Comparison of ENCODE assay signal across 8 cellular contexts in the genomic region with DNA sequence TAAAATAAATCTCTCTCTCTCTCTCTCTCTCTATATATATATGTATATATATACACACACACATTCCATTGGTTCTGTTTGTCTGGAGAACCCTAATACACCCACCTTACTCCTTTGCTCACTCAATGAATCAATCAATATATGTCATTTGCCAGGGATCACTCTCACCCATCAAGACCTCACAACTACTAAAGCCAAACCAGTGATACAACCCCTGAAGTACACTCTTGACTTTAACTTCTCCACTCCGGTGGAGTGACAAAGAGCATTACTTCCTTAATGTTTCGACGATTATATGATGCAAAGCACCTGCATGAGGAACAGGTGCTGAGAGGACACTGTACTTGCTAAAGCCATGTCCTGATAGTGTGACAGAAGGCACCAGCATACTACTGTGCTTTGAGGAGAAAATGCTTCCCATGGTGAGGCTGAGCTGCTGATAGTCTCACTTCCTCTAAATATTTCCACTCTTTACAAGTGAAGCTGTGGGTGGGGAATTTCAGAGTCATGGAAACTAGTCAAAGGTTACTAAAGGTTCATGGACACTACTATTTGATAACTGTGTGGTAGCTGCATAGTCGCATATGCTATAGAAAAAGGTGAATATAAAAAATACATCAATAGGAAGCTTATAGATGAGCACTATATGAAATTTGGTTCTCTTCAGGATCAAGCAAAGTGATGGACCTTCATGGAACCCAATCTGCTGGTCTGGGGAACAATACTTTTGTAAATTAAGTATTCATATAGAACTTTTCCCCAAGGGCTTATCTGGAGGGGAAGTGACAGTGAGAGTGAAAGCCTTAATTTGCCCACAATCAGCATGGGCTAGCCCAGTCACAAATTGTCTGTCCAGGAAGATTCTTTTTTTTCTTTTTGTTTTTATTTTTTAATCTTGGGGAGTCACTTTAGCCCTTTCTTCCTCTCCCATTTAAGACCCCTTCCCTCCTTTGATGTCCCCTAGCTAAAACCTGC.
DNase-seq lines count a peak whose midpoint lies in the region; ATAC-seq, FAIRE-seq and TF ChIP-seq lines count a peak whose summit lies in the region.

No MANE protein-coding gene starts in this region.

- H3K27ac ChIP-seq in WERI-Rb-1: no peak overlapping the region

- peaks cover 0 to 6% (median 3%) of the 10 kb centered on the region in 7 donors for H3K9me3 Mint-ChIP-seq in CD14-positive monocyte
- H3K9me3 Mint-ChIP-seq in activated T-helper 17 cell treated with anti-CD3 and anti-CD28 coated beads, Interleukin-2, amount 50 U/mL, for 72 hours: peaks cover 4% of the 10 kb centered on the region

- peaks cover 82% of the 10 kb centered on the region for H3K4me1 Mint-ChIP-seq in CD14-positive monocyte
- H3K4me1 Mint-ChIP-seq in activated T-helper 17 cell treated with anti-CD3 and anti-CD28 coated beads, Interleukin-2, amount 50 U/mL, for 72 hours: peaks cover 54% of the 10 kb centered on the region

- H3K9me3 ChIP-seq in WERI-Rb-1 (ENCODE audit: severe bottlenecking): peaks cover 2% of the 10 kb centered on the region

- peak; percentile 95 for ATAC-seq in HG03159 (IDR thresholded peaks at IDR 0.05; ENCODE audit: unreplicated experiment)
- peak; percentile 79 for ATAC-seq in activated T-helper 17 cell treated with anti-CD3 and anti-CD28 coated beads, Interleukin-2, amount 50 U/mL, for 72 hours (replicated peaks)

- H3K4me3 Mint-ChIP-seq in CD14-positive monocyte: peak overlapping the region; percentile 28 to 71
- H3K4me3 Mint-ChIP-seq in activated T-helper 17 cell treated with anti-CD3 and anti-CD28 coated beads, Interleukin-2, amount 50 U/mL, for 72 hours: peak overlapping the region; percentile 60

- H3K27ac Mint-ChIP-seq in CD14-positive monocyte: peak overlapping the region; percentile 90 to 97 (median 96)
- H3K27ac Mint-ChIP-seq in activated T-helper 17 cell treated with anti-CD3 and anti-CD28 coated beads, Interleukin-2, amount 50 U/mL, for 72 hours: peak overlapping the region; percentile 70

- no peak overlapping the region for H3K4me3 ChIP-seq in WERI-Rb-1 (ENCODE audit: low read depth, low read length)

- H3K27me3 Mint-ChIP-seq in CD14-positive monocyte (ENCODE audit: low read depth in 3 of 3): peaks cover 0 to 1% (median 0%) of the 10 kb centered on the region in 3 donors
- no peaks in the 10 kb centered on the region for H3K27me3 Mint-ChIP-seq in activated T-helper 17 cell treated with anti-CD3 and anti-CD28 coated beads, Interleukin-2, amount 50 U/mL, for 72 hours

- H3K36me3 ChIP-seq in WERI-Rb-1: no peaks in the 10 kb centered on the region

- H3K27me3 ChIP-seq in WERI-Rb-1 (ENCODE audit: insufficient read depth, low read depth, severe bottlenecking): no peaks in the 10 kb centered on the region

- peak; percentile 98 for FAIRE-seq in GM19239 (lab: Jason Lieb, UNC)

- intact Hi-C loops in CD14-positive monocyte (cut with micrococcal nuclease): loop anchor here in 1 of 2 donors (2.0 kb wide), 1 partner anchor 52 kb away; no protein-coding TSS in a partner anchor

- peak; percentile 66 for DNase-seq in CD14-positive monocyte (ENCODE audit: low spot score)
- DNase-seq in GM19239 (ENCODE audit: insufficient read length, low spot score): no peak
- no peak for DNase-seq in iPS-NIHi11 (ENCODE audit: low spot score)
- DNase-seq in NCI-H446 (lab: John Stamatoyannopoulos, UW): no peak
- no peak for DNase-seq in WERI-Rb-1
- DNase-seq in HuH-7 (ENCODE audit: low spot score): no peak

- TF ChIP-seq CTCF in CD14-positive monocyte (IDR thresholded peaks at IDR 0.05) (no peak), WERI-Rb-1 (IDR thresholded peaks at IDR 0.05; ENCODE audit: low read depth, low read length) (no peak)

- peaks cover 42 to 45% of the 10 kb centered on the region in 2 donors for H3K36me3 Mint-ChIP-seq in CD14-positive monocyte
- peaks cover 59% of the 10 kb centered on the region for H3K36me3 Mint-ChIP-seq in activated T-helper 17 cell treated with anti-CD3 and anti-CD28 coated beads, Interleukin-2, amount 50 U/mL, for 72 hours (ENCODE audit: low read depth)
